ENCODE assay signal across 1 cellular context in genomic region chr1:19468397-19468956, GRCh38.
A peak's percentile ranks its signal among the peaks of the same experiment; 100 is the strongest.
TF ChIP-seq lines count a peak whose summit lies in the region.

No MANE protein-coding gene starts in this region.

TF ChIP-seq in GM12878, 131 proteins besides CTCF, POLR2A, EP300 and RAD21 (continued from another document):
- TF ChIP-seq CUX1 (IDR thresholded peaks at IDR 0.05; ENCODE audit: insufficient replicate concordance, low read depth, low read length) (peak; percentile 39), PBX3 (IDR thresholded peaks at IDR 0.05; ENCODE audit: insufficient replicate concordance, low read depth, low read length) (peak; percentile 19), MEF2B (IDR thresholded peaks at IDR 0.05; ENCODE audit: partially characterized antibody, poor library complexity, severe bottlenecking) (peak; percentile 36)
